ENCODE assay signal across 28 cellular contexts in the genomic region with DNA sequence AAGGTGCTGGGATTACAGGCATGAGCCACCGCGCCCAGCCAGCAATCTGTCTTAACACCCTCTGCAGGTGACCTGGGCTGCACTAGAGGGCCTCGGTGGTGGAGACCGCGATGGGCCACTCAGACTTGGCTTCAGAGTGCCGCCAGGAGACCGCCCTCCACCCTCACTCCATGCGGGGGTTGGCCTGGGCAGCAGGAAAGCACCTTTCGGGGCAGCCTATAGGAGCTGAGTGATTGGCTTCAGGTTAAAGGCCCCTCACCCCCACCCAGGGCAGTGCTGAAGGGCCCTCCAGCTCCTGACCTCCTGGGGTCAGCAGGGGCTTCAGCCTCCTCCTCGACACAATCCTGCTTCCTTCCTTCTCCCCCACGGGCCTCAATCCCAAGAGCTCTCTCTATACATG.
DNase-seq lines count a peak whose midpoint lies in the region; ATAC-seq, FAIRE-seq and TF ChIP-seq lines count a peak whose summit lies in the region.
"Had no signal": no experiment of that assay in that cellular context is flagged by ENCODE, and none has a peak within 500 bp of the region (broad histone marks: within the 10 kb centered on the region; RNA-seq: fewer than 3 reads in every experiment).

No MANE protein-coding gene starts in this region.

- TF ChIP-seq CTCF in kidney (IDR thresholded peaks at IDR 0.05; ENCODE audit: borderline replicate concordance, extremely low read depth, insufficient read depth) (no peak), suprapubic skin (IDR thresholded peaks at IDR 0.05) (no peak)

- H3K14ac ChIP-seq in neuronal stem cell (ENCODE audit: low read length), result no peak overlapping the region

- no peak overlapping the region for H3K4ac ChIP-seq in neuronal stem cell (ENCODE audit: low read length)

- H2BK120ac ChIP-seq in neuronal stem cell (ENCODE audit: low read depth, low read length), result no peak overlapping the region

- H3K79me1 ChIP-seq in neuronal stem cell (ENCODE audit: low read depth, low read length), result no peaks in the 10 kb centered on the region

- peak overlapping the region; percentile 96 for H2BK12ac ChIP-seq in neuronal stem cell (ENCODE audit: low read length)

- no peak overlapping the region for H3K4me2 ChIP-seq in neuronal stem cell (ENCODE audit: insufficient read depth, low read length, poor library complexity, severe bottlenecking)
- H3K4me2 ChIP-seq: KMS-11 had no signal

- no peak for TF ChIP-seq EP300 in suprapubic skin (IDR thresholded peaks at IDR 0.05)

- H3K27ac Mint-ChIP-seq in immature natural killer cell, result no peak overlapping the region
- H3K27ac Mint-ChIP-seq: CD8-positive, alpha-beta memory T cell had no signal

- no peak overlapping the region for H3K27ac ChIP-seq in kidney (ENCODE audit: low read depth in 2 of 2, low read length in 2 of 2)
- no peak overlapping the region for H3K27ac ChIP-seq in neuronal stem cell (replicated peaks; ENCODE audit: low read length)
- H3K27ac ChIP-seq in suprapubic skin, result no peak overlapping the region
- H3K27ac ChIP-seq: KMS-11 had no signal

- WGBS in neuronal stem cell (ENCODE audit: extremely low coverage in 2 of 2, insufficient read length in 2 of 2, insufficient replicate concordance in 1 of 2), 2 donors, result no CpG with 5 or more reads among the region's 11 CpGs
- WGBS in suprapubic skin, result 80% methylated on average over 9 of the region's 11 CpGs

- peak overlapping the region; percentile 40 for H2AFZ ChIP-seq in neuronal stem cell (ENCODE audit: low read length)

- no peak for FAIRE-seq in kidney (lab: Jason Lieb, UNC)
- FAIRE-seq: GM12878 had no signal

- H2BK5ac ChIP-seq in neuronal stem cell (ENCODE audit: low read length), result no peak overlapping the region

- H2BK15ac ChIP-seq in neuronal stem cell (ENCODE audit: low read length), result peak overlapping the region; percentile 77

- peak overlapping the region; percentile 61 for H3K23ac ChIP-seq in neuronal stem cell (ENCODE audit: low read depth, low read length, poor library complexity)

- intact Hi-C loops in kidney (cut with DNase I), result no loop called here

- H3K4me3 Mint-ChIP-seq in immature natural killer cell, result no peak overlapping the region
- H3K4me3 Mint-ChIP-seq: CD14-positive monocyte; CD8-positive, alpha-beta memory T cell; IgD-negative memory B cell had no signal

- no peaks in the 10 kb centered on the region for H3K4me1 Mint-ChIP-seq in immature natural killer cell
- H3K4me1 Mint-ChIP-seq: CD8-positive, alpha-beta memory T cell had no signal

- H3K36me3 ChIP-seq in kidney (ENCODE audit: control insufficient read depth in 1 of 2, insufficient read depth in 2 of 2, low read length in 2 of 2) (no peaks in the 10 kb centered on the region), neuronal stem cell (replicated peaks in 1 of 2; ENCODE audit: control insufficient read depth in 2 of 2, insufficient read depth in 2 of 2, low read length in 2 of 2) (no peaks in the 10 kb centered on the region), suprapubic skin (no peaks in the 10 kb centered on the region)
- H3K36me3 ChIP-seq: BE2C had no signal

- H3K18ac ChIP-seq in neuronal stem cell (ENCODE audit: low read length), result no peak overlapping the region

- peaks cover 1 to 4% (median 1%) of the 10 kb centered on the region in 3 donors for H3K27me3 Mint-ChIP-seq in immature natural killer cell (ENCODE audit: low read depth in 3 of 3)
- H3K27me3 Mint-ChIP-seq: IgD-negative memory B cell had no signal

- no peak overlapping the region for H4K91ac ChIP-seq in neuronal stem cell (ENCODE audit: low read depth, low read length, poor library complexity)

- ATAC-seq in HG03280 (IDR thresholded peaks at IDR 0.05; ENCODE audit: unreplicated experiment), result no peak
- ATAC-seq: GM12878 had no signal

- no peaks in the 10 kb centered on the region for H3K4me1 ChIP-seq in kidney (ENCODE audit: control insufficient read depth in 1 of 2, insufficient read depth in 1 of 2, low read depth in 1 of 2, low read length in 2 of 2)
- peaks cover 2 to 7% of the 10 kb centered on the region in 2 donors for H3K4me1 ChIP-seq in neuronal stem cell (ENCODE audit: control insufficient read depth in 2 of 2, insufficient read depth in 1 of 2, low read depth in 1 of 2, low read length in 2 of 2)
- peaks cover 3% of the 10 kb centered on the region for H3K4me1 ChIP-seq in suprapubic skin
- H3K4me1 ChIP-seq: BE2C had no signal

- TF ChIP-seq POLR2A in suprapubic skin (IDR thresholded peaks at IDR 0.05), result no peak

- H4K8ac ChIP-seq in neuronal stem cell (ENCODE audit: low read depth, low read length), result no peak overlapping the region

- no peak overlapping the region for H3K4me3 ChIP-seq in kidney (ENCODE audit: low read length in 2 of 2)
- no peak overlapping the region for H3K4me3 ChIP-seq in neuronal stem cell (ENCODE audit: low read length in 2 of 2)
- H3K4me3 ChIP-seq in suprapubic skin, result no peak overlapping the region
- H3K4me3 ChIP-seq: GM12878 had no signal

- H2AK5ac ChIP-seq in neuronal stem cell (ENCODE audit: low read depth, low read length), result peak overlapping the region; percentile 58

- H3K9ac ChIP-seq in kidney (ENCODE audit: low read length in 2 of 2) (no peak overlapping the region), neuronal stem cell (ENCODE audit: low read depth, low read length, poor library complexity) (no peak overlapping the region)
- H3K9ac ChIP-seq: KMS-11 had no signal

- peaks cover 0 to 1% (median 0%) of the 10 kb centered on the region in 6 donors for H3K9me3 Mint-ChIP-seq in immature natural killer cell
- H3K9me3 Mint-ChIP-seq: CD14-positive monocyte; CD8-positive, alpha-beta memory T cell; IgD-negative memory B cell had no signal

- no peaks in the 10 kb centered on the region for H3K9me3 ChIP-seq in kidney (ENCODE audit: control insufficient read depth in 1 of 2, low read length in 2 of 2)
- no peaks in the 10 kb centered on the region for H3K9me3 ChIP-seq in neuronal stem cell (replicated peaks in 1 of 2; ENCODE audit: control insufficient read depth in 2 of 2, insufficient read depth in 1 of 2, low read depth in 1 of 2, low read length in 2 of 2)
- H3K9me3 ChIP-seq in suprapubic skin, result no peaks in the 10 kb centered on the region
- H3K9me3 ChIP-seq: BE2C had no signal

- H3K27me3 ChIP-seq in neuronal stem cell (ENCODE audit: control insufficient read depth in 3 of 3, insufficient read depth in 3 of 3, low read depth in 1 of 3, low read length in 3 of 3), result peaks cover 0 to 3% (median 0%) of the 10 kb centered on the region in 3 experiments
- H3K27me3 ChIP-seq in suprapubic skin, result no peaks in the 10 kb centered on the region
- H3K27me3 ChIP-seq: BE2C had no signal

- peak; percentile 60 for DNase-seq in activated effector memory CD4-positive, alpha-beta T cell treated with anti-CD3 and anti-CD28 coated beads, Interleukin-2, amount 50 U/mL, for 16 hours
- no peak for DNase-seq in activated effector memory CD4-positive, alpha-beta T cell treated with Interleukin-2 at 50 U/mL for 16 hours
- DNase-seq in kidney (peak; percentile 65), neuronal stem cell (ENCODE audit: low spot score) (no peak), suprapubic skin (ENCODE audit: low spot score in 2 of 2) (peak; percentile 52 to 64), immature natural killer cell (no peak), medulla oblongata (ENCODE audit: extremely low spot score) (no peak)
- DNase-seq: 8988T; ACHN; BE2C; CD8-positive, alpha-beta memory T cell; DMS 273 treated with DMSO at 0.1 percent for 48 hours; DMS79; EL; GDM1; H7; MM.1S; NCI-H1694; NCI-H2029 treated with DMSO at 0.1 percent for 48 hours; NCI-H2227 treated with DMSO at 0.1 percent for 48 hours; NCI-H526 treated with DMSO at 0.1 percent for 48 hours; RPMI8226; SHP77 had no signal

- H3K36me3 Mint-ChIP-seq in immature natural killer cell, result no peaks in the 10 kb centered on the region
- H3K36me3 Mint-ChIP-seq: CD14-positive monocyte; CD8-positive, alpha-beta memory T cell had no signal

Comparison
In these comparisons a context has a peak if more than half of its experiments do, and no peak if none do; other contexts are left out.
1. DNase-seq: peak in activated effector memory CD4-positive, alpha-beta T cell treated with anti-CD3 and anti-CD28 coated beads, Interleukin-2, amount 50 U/mL, for 16 hours (single experiment), kidney (single experiment) and suprapubic skin (2 of 2); none in activated effector memory CD4-positive, alpha-beta T cell treated with Interleukin-2 at 50 U/mL for 16 hours (single experiment), neuronal stem cell (single experiment), immature natural killer cell (0 of 3) and medulla oblongata (single experiment).